23 cellular contexts compared by ENCODE assay signal in genomic region chr2:223873672-223874071, GRCh38. TPM values are rescaled to one million over a fixed set of nuclear protein-coding genes. Genes with fewer than 3 reads are reported as not detected.
DNase-seq lines count a peak whose midpoint lies in the region; ATAC-seq, FAIRE-seq and TF ChIP-seq lines count a peak whose summit lies in the region.
"Had no signal": no experiment of that assay in that cellular context is flagged by ENCODE, and none has a peak within 500 bp of the region (broad histone marks: within the 10 kb centered on the region; RNA-seq: fewer than 3 reads in every experiment).

No MANE protein-coding gene starts in this region.

- H3K27me3 ChIP-seq in HepG2 (ENCODE audit: control insufficient read depth in 1 of 2, insufficient read depth in 2 of 2, low read length in 2 of 2) = no peaks in the 10 kb centered on the region
- H3K27me3 ChIP-seq in right lobe of liver = no peaks in the 10 kb centered on the region
- no peaks in the 10 kb centered on the region for H3K27me3 ChIP-seq in GM12878 (replicated peaks in 1 of 2; ENCODE audit: control insufficient read depth in 2 of 2, insufficient read depth in 2 of 2, low read length in 1 of 2)
- H3K27me3 ChIP-seq in neural progenitor cell = no peaks in the 10 kb centered on the region
- H3K27me3 ChIP-seq: BLaER1 treated with 17β-estradiol and CSF1 and Interleukin-3, amounts not matched to agents 10 nM and 100 nM had no signal

- CTCF ChIA-PET in HepG2 (lab: Yijun Ruan, JAX; ENCODE audit: low intra/inter-chr PET ratio, low total read pairs) (no interaction called here), HEK293 (lab: Yijun Ruan, JAX) (interaction anchor here (0.6 kb wide), 1 partner anchor 656 kb away, joined by 6 read pairs; no protein-coding TSS in a partner anchor), GM12878 (lab: Yijun Ruan, JAX) (no interaction called here), HEK293T (lab: Yijun Ruan, JAX) (no interaction called here)

- peaks cover 38% of the 10 kb centered on the region for H3K36me3 Mint-ChIP-seq in neural progenitor cell

- H3K9ac ChIP-seq in HepG2 (ENCODE audit: insufficient read depth, low read depth, low read length) (no peak overlapping the region), GM12878 (ENCODE audit: control insufficient read depth, insufficient read depth, low read length) (no peak overlapping the region), neural progenitor cell (no peak overlapping the region)
- H3K9ac ChIP-seq: BLaER1 treated with 17β-estradiol and CSF1 and Interleukin-3, amounts not matched to agents 10 nM and 100 nM had no signal

- H3K79me2 ChIP-seq in HepG2 (ENCODE audit: insufficient read depth, low read length) = no peaks in the 10 kb centered on the region
- H3K79me2 ChIP-seq in GM12878 (ENCODE audit: control insufficient read depth, insufficient read depth, low read length) = no peaks in the 10 kb centered on the region
- H3K79me2 ChIP-seq in neural progenitor cell (ENCODE audit: low read depth) = no peaks in the 10 kb centered on the region

- intact Hi-C loops in HepG2 (cut with micrococcal nuclease; ENCODE audit: unreplicated experiment) = no loop called here
- intact Hi-C loops in right lobe of liver (cut with DNase I) = no loop called here
- intact Hi-C loops in GM12878 (cut with micrococcal nuclease; ENCODE audit: unreplicated experiment) = no loop called here

- ATAC-seq in HepG2 = no peak
- no peak for ATAC-seq in right lobe of liver
- ATAC-seq in GM12878 = no peak
- ATAC-seq in HG03159 (IDR thresholded peaks at IDR 0.05; ENCODE audit: unreplicated experiment) = no peak
- ATAC-seq: A549; CD8-positive, alpha-beta T cell had no signal

- RAD21 ChIA-PET in GM12878 (lab: Charles Lee; ENCODE audit: unreplicated experiment) = no interaction called here

- no peaks in the 10 kb centered on the region for H3K27me3 Mint-ChIP-seq in neural progenitor cell (ENCODE audit: insufficient read depth, low read depth)
- H3K27me3 Mint-ChIP-seq: B cell; CD4-positive, alpha-beta T cell had no signal

- H3K27ac Mint-ChIP-seq in neural progenitor cell = no peak overlapping the region
- H3K27ac Mint-ChIP-seq: B cell; CD4-positive, alpha-beta T cell; CD8-positive, alpha-beta T cell had no signal

- WGBS in HepG2 (ENCODE audit: low lambda C conversion rate) = 100% methylated on average over 3 of the region's 3 CpGs
- WGBS in right lobe of liver (ENCODE audit: insufficient coverage, low coverage, low lambda C conversion rate, missing lambda C conversion rate) = 96% methylated on average over 3 of the region's 3 CpGs
- 100% methylated on average over 3 of the region's 3 CpGs for WGBS in GM12878 (ENCODE audit: insufficient coverage, insufficient replicate concordance, low lambda C conversion rate, missing lambda C conversion rate)

- DNase-seq in HepG2 (ENCODE audit: low spot score) (no peak), right lobe of liver (no peak), GM12878 (ENCODE audit: low read depth, low spot score) (no peak), HEK293T (ENCODE audit: extremely low spot score) (no peak), neural progenitor cell (ENCODE audit: low spot score) (no peak)
- DNase-seq: 8988T; AML-193; Caco-2; Calu3; CD4-positive, alpha-beta T cell; CD8-positive, alpha-beta T cell; DMS79 treated with DMSO at 0.1 percent for 48 hours; GF-D8 had no signal

- H3K9me3 ChIP-seq in HepG2 (ENCODE audit: low read length) (no peaks in the 10 kb centered on the region), right lobe of liver (no peaks in the 10 kb centered on the region), HEK293 (ENCODE audit: control insufficient read depth, insufficient read depth, low read depth, low read length) (no peaks in the 10 kb centered on the region), GM12878 (replicated peaks; ENCODE audit: control insufficient read depth, insufficient read depth, low read length) (no peaks in the 10 kb centered on the region), neural progenitor cell (ENCODE audit: low read depth) (no peaks in the 10 kb centered on the region)
- H3K9me3 ChIP-seq: A549 had no signal

- TF ChIP-seq EP300 in HepG2 (IDR thresholded peaks at IDR 0.05; ENCODE audit: low read depth in 2 of 2, low read length in 2 of 2) (no peak), HepG2 (CRISPR knock-in tag; IDR thresholded peaks at IDR 0.05; ENCODE audit: borderline replicate concordance) (no peak), GM12878 (IDR thresholded peaks at IDR 0.05; ENCODE audit: borderline replicate concordance in 1 of 2, control insufficient read depth in 1 of 2, low read depth in 2 of 2, low read length in 2 of 2) (no peak)

- no peaks in the 10 kb centered on the region for H4K20me1 ChIP-seq in HepG2 (ENCODE audit: insufficient read depth, low read length)
- no peaks in the 10 kb centered on the region for H4K20me1 ChIP-seq in GM12878 (ENCODE audit: control insufficient read depth, insufficient read depth)
- H4K20me1 ChIP-seq in neural progenitor cell (ENCODE audit: low read depth) = no peaks in the 10 kb centered on the region

- no peak for FAIRE-seq in HepG2 (lab: Jason Lieb, UNC)
- no peak for FAIRE-seq in GM12878 (lab: Jason Lieb, UNC)
- FAIRE-seq: A549, D721Med, G401.6, GM12892, GM18507 had no signal

- SMC1A ChIA-PET in GM12878 (lab: Charles Lee; ENCODE audit: uncharacterized antibody, unreplicated experiment) = no interaction called here

- no peak for TF ChIP-seq CTCF in HepG2 (CRISPR knock-in tag; IDR thresholded peaks at IDR 0.05)
- no peak for TF ChIP-seq CTCF in right lobe of liver (IDR thresholded peaks at IDR 0.05)
- no peak for TF ChIP-seq CTCF in HEK293 (tag by site-specific recombination; IDR thresholded peaks at IDR 0.05)
- TF ChIP-seq CTCF in GM12878 (IDR thresholded peaks at IDR 0.05 in 2 of 3, conservative IDR thresholded peaks at IDR 0.05 in 1 of 3; ENCODE audit: control insufficient read depth in 2 of 3, extremely low read depth in 1 of 3, insufficient read depth in 1 of 3, low read depth in 3 of 3, low read length in 3 of 3) = no peak
- no peak for TF ChIP-seq CTCF in neural progenitor cell (IDR thresholded peaks at IDR 0.05)

- no TSS peak for BruUV-seq in HepG2 (replicated peaks; lab: Mats Ljungman, UMichigan)
- BruUV-seq in GM12878 (replicated peaks; lab: Mats Ljungman, UMichigan) = no TSS peak

- no peaks in the 10 kb centered on the region for H3K9me3 Mint-ChIP-seq in neural progenitor cell
- H3K9me3 Mint-ChIP-seq: CD4-positive, alpha-beta T cell; CD8-positive, alpha-beta T cell had no signal

- H2AFZ ChIP-seq in HepG2 (ENCODE audit: low read length) (no peak overlapping the region), GM12878 (ENCODE audit: control insufficient read depth, low read depth, low read length) (no peak overlapping the region), neural progenitor cell (replicated peaks) (no peak overlapping the region)

- H3K4me2 ChIP-seq in HepG2 (ENCODE audit: low read depth, low read length) (no peak overlapping the region), GM12878 (ENCODE audit: control insufficient read depth, insufficient read depth) (no peak overlapping the region), neural progenitor cell (no peak overlapping the region)
- H3K4me2 ChIP-seq: A549; BLaER1 treated with 17β-estradiol and CSF1 and Interleukin-3, amounts not matched to agents 10 nM and 100 nM had no signal

- H3K4me1 Mint-ChIP-seq in neural progenitor cell = no peaks in the 10 kb centered on the region
- H3K4me1 Mint-ChIP-seq: B cell had no signal

- H3K4me3 ChIP-seq in HepG2 (replicated peaks in 1 of 3; ENCODE audit: insufficient read depth in 1 of 3, low read depth in 2 of 3, low read length in 3 of 3) = no peak overlapping the region
- no peak overlapping the region for H3K4me3 ChIP-seq in right lobe of liver
- no peak overlapping the region for H3K4me3 ChIP-seq in HEK293 (ENCODE audit: low read depth, low read length)
- no peak overlapping the region for H3K4me3 ChIP-seq in GM12878
- H3K4me3 ChIP-seq in neural progenitor cell = no peak overlapping the region
- H3K4me3 ChIP-seq: A549; BLaER1 treated with 17β-estradiol and CSF1 and Interleukin-3, amounts not matched to agents 10 nM and 100 nM had no signal

- POLR2A ChIA-PET in HepG2 (lab: Yijun Ruan, JAX) (interaction anchor here (1.6 kb wide), 1 partner anchor 12 kb away, joined by 4 read pairs; no protein-coding TSS in a partner anchor), HEK293 (lab: Yijun Ruan, JAX) (no interaction called here), GM12878 (lab: Charles Lee) (no interaction called here), HEK293T (lab: Yijun Ruan, JAX) (no interaction called here)

- H3K4me1 ChIP-seq in HepG2 (ENCODE audit: insufficient read depth, low read length) (peaks cover 16% of the 10 kb centered on the region), right lobe of liver (no peaks in the 10 kb centered on the region), HEK293 (ENCODE audit: control insufficient read depth, insufficient read depth, low read length) (no peaks in the 10 kb centered on the region), GM12878 (ENCODE audit: control insufficient read depth, insufficient read depth, low read length) (no peaks in the 10 kb centered on the region), neural progenitor cell (no peaks in the 10 kb centered on the region)
- H3K4me1 ChIP-seq: A549 had no signal

- in situ Hi-C loops in HepG2 (cut with HindIII; ENCODE audit: extremely low pct_ligation_motif_present, low pct_unique_long_range_greater_than_20kb) (no loop called here), GM12878 (cut with MboI) (no loop called here)

- H3F3A ChIP-seq in neural progenitor cell (ENCODE audit: low read depth) = no peaks in the 10 kb centered on the region

- no peak for TF ChIP-seq RAD21 in HepG2 (CRISPR knock-in tag; IDR thresholded peaks at IDR 0.05)
- no peak for TF ChIP-seq RAD21 in GM12878 (IDR thresholded peaks at IDR 0.05; ENCODE audit: insufficient read depth, low read depth, low read length)

- H3K36me3 ChIP-seq in HepG2 (replicated peaks in 1 of 2; ENCODE audit: control insufficient read depth in 1 of 2, insufficient read depth in 2 of 2, low read length in 2 of 2) (peaks cover 12 to 24% of the 10 kb centered on the region in 2 experiments), right lobe of liver (peaks cover 0 to 16% (median 11%) of the 10 kb centered on the region in 4 donors), HEK293 (ENCODE audit: control insufficient read depth in 2 of 2, insufficient read depth in 1 of 2, low read length in 2 of 2) (peaks cover 10 to 43% of the 10 kb centered on the region in 2 experiments), GM12878 (ENCODE audit: control insufficient read depth in 2 of 2, insufficient read depth in 2 of 2, low read length in 1 of 2) (peaks cover 0 to 6% of the 10 kb centered on the region in 2 experiments; a peak in 1 of 4 replicates), neural progenitor cell (peaks cover 12% of the 10 kb centered on the region)

- TF ChIP-seq POLR2A in HepG2 (IDR thresholded peaks at IDR 0.05; ENCODE audit: insufficient read depth in 1 of 2, low read depth in 2 of 2, low read length in 2 of 2) (no peak), right lobe of liver (IDR thresholded peaks at IDR 0.05) (no peak), GM12878 (IDR thresholded peaks at IDR 0.05; ENCODE audit: low read depth, low read length) (no peak)

- H3K27ac ChIP-seq in HepG2 (ENCODE audit: extremely low read length, insufficient read depth, low read length) (no peak overlapping the region), right lobe of liver (no peak overlapping the region), HEK293 (ENCODE audit: extremely low read depth, low read depth, low read length) (no peak overlapping the region), GM12878 (ENCODE audit: control insufficient read depth, insufficient read depth) (no peak overlapping the region), neural progenitor cell (no peak overlapping the region)
- H3K27ac ChIP-seq: A549; BLaER1 treated with 17β-estradiol and CSF1 and Interleukin-3, amounts not matched to agents 10 nM and 100 nM; C4-2B had no signal

- H3K4me3 Mint-ChIP-seq in neural progenitor cell = no peak overlapping the region
- H3K4me3 Mint-ChIP-seq: B cell; CD4-positive, alpha-beta T cell; CD8-positive, alpha-beta T cell had no signal

RNA-seq across cellular contexts. Expression of gene AP1S3, which starts 36.3 kb away (rescaled TPM):
- total RNA-seq in HepG2 (2016; rRNA removed; fragmentation: Illumina TruSeq; extraction: Trizol) (16.3 and 26.3 TPM in 2 replicates), right lobe of liver (10 to 100 TPM in 1 of 6 experiments, 1 to 10 TPM in 5; 1.3 to 12.7 (median 3.2) TPM), GM12878 (2014; rRNA removed) (5.6 and 6.9 TPM in 2 replicates), GM12878 (2014; rRNA removed; fragmentation: Illumina TruSeq; extraction: Trizol) (9.2 and 9.5 TPM in 2 replicates), GM12878 (2021) (7.6 and 9.2 TPM in 2 replicates), neural progenitor cell (ENCODE audit: low replicate concordance) (4.9 and 5.1 TPM in 2 replicates)
- 6.3 and 6.8 TPM in 2 replicates for total RNA-seq in HepG2 (2016; cell fraction: cytosol; rRNA removed; fragmentation: Illumina TruSeq; extraction: Trizol; ENCODE audit: low read depth)
- 16.9 and 26.4 TPM in 2 replicates for total RNA-seq in HepG2 (2016; cell fraction: insoluble cytoplasmic fraction; rRNA removed; fragmentation: Illumina TruSeq; extraction: Trizol)
- 10.6 and 12.4 TPM in 2 replicates for total RNA-seq in HepG2 (2016; cell fraction: membrane; rRNA removed; fragmentation: Illumina TruSeq; extraction: Trizol)
- total RNA-seq in HepG2 (2016; cell fraction: nucleus; rRNA removed; fragmentation: Illumina TruSeq; extraction: Trizol) = 10.5 and 13.1 TPM in 2 replicates
- polyA plus RNA-seq in HepG2 (2011; rRNA removed) (2.9 and 3.0 TPM in 2 replicates), GM12878 (2011; rRNA removed) (8.4 and 13.9 TPM in 2 replicates), GM12878 (2014; fragmentation: Illumina TruSeq; extraction: Trizol) (9.7 and 10.6 TPM in 2 replicates), GM12878 (2014; fragmentation: Nextera tagmentation; extraction: Ambion mirVana) (1 to 10 TPM; 2.6 to 3.3 TPM), GM12878 (2014; rRNA removed) (11.5 and 11.8 TPM in 2 replicates), GM12878 (2016; fragmentation: Nextera tagmentation; extraction: Ambion mirVana) (10 to 100 TPM; 13.0 to 14.3 TPM)
- polyA plus RNA-seq in HepG2 (2011; cell fraction: cytosol; rRNA removed) = 2.0 and 2.4 TPM in 2 replicates
- polyA plus RNA-seq in HepG2 (2011; cell fraction: nucleus; rRNA removed) = 1.2 TPM in 2 replicates
- polyA plus RNA-seq in HepG2 (2012) = 2.1 and 3.0 TPM in 2 replicates
- 1.8 and 2.4 TPM in 2 replicates for polyA plus RNA-seq in HepG2 (2016; cell fraction: cytosol; fragmentation: Illumina TruSeq; extraction: Trizol; ENCODE audit: low read depth)
- 17.8 and 18.6 TPM in 2 replicates for polyA plus RNA-seq in HepG2 (2016; cell fraction: insoluble cytoplasmic fraction; fragmentation: Illumina TruSeq; extraction: Trizol; ENCODE audit: low read depth)
- polyA plus RNA-seq in HepG2 (2016; cell fraction: membrane; fragmentation: Illumina TruSeq; extraction: Trizol; ENCODE audit: low read depth) = 4.3 and 5.4 TPM in 2 replicates
- polyA plus RNA-seq in HepG2 (2016; cell fraction: nucleus; fragmentation: Illumina TruSeq; extraction: Trizol; ENCODE audit: insufficient read depth, low read depth) = 8.0 and 11.0 TPM in 2 replicates
- 3.3 and 6.3 TPM in 2 replicates for polyA minus RNA-seq in HepG2 (2011; rRNA and poly(A)+ RNA removed; ENCODE audit: low replicate concordance)
- polyA minus RNA-seq in HepG2 (2011; cell fraction: cytosol; rRNA and poly(A)+ RNA removed) = 3.7 and 4.2 TPM in 2 replicates
- polyA minus RNA-seq in HepG2 (2011; cell fraction: nucleus; rRNA and poly(A)+ RNA removed) = 3.2 and 8.6 TPM in 2 replicates
- 17.5 and 22.9 TPM in 2 replicates for total RNA-seq in GM12878 (2013; cell fraction: nucleolus; rRNA removed)
- 5.0 TPM for polyA plus RNA-seq in GM12878 (2011; ENCODE audit: low read depth)
- 3.1 and 3.7 TPM in 2 replicates for polyA plus RNA-seq in GM12878 (2011; cell fraction: cytosol; rRNA removed)
- 1.5 and 2.2 TPM in 2 replicates for polyA plus RNA-seq in GM12878 (2011; cell fraction: nucleus; rRNA removed)
- polyA plus RNA-seq in GM12878 (2012) = 8.8 and 10.6 TPM in 2 replicates
- 2.8 and 3.2 TPM in 2 replicates for polyA minus RNA-seq in GM12878 (2011; rRNA and poly(A)+ RNA removed)
- polyA minus RNA-seq in GM12878 (2011; cell fraction: cytosol; rRNA and poly(A)+ RNA removed) = 3.3 and 6.9 TPM in 2 replicates
- polyA minus RNA-seq in GM12878 (2011; cell fraction: nucleus; rRNA and poly(A)+ RNA removed) = 4.8 and 8.1 TPM in 2 replicates

Comparison
In these comparisons a context has a peak if more than half of its experiments do, and no peak if none do; other contexts are left out.
1. Of the 63 proteins assayed by ChIP-seq in both HepG2 and HEK293: peak only in HepG2: none; only in HEK293: ZNF558; in both: none; in neither: 62.